1 cellular context compared by ENCODE assay signal in genomic region chr1:16145988-16146887, GRCh38.
TF ChIP-seq lines count a peak whose summit lies in the region.

No MANE protein-coding gene starts in this region.

TF ChIP-seq in K562, 482 proteins besides CTCF, POLR2A, EP300 and RAD21 (continued from another document and continues in another):
- peak; percentile 42; the same call in 1 of the 2 replicates for TF ChIP-seq ZBTB40 (IDR thresholded peaks at IDR 0.05)
- no peak for TF ChIP-seq ZBTB40 (CRISPR knock-in tag; IDR thresholded peaks at IDR 0.05)
- TF ChIP-seq LEF1 (IDR thresholded peaks at IDR 0.05) = peak; percentile 83
- no peak; the same call in 1 of the 2 replicates for TF ChIP-seq HLTF (IDR thresholded peaks at IDR 0.05)
- TF ChIP-seq CREB1 (IDR thresholded peaks at IDR 0.05) = no peak
- TF ChIP-seq CREB1 (CRISPR knock-in tag; IDR thresholded peaks at IDR 0.05) = no peak; the same call in 1 of the 2 replicates
- TF ChIP-seq ZNF639 (CRISPR knock-in tag; conservative IDR thresholded peaks at IDR 0.05 in 1 of 2, IDR thresholded peaks at IDR 0.05 in 1 of 2) = no peak
- TF ChIP-seq CXXC5 (CRISPR knock-in tag; IDR thresholded peaks at IDR 0.05) = peak; percentile 57; the same call in 1 of the 2 replicates
- peak; percentile 80; the same call in 1 of the 2 replicates for TF ChIP-seq RNF2 (IDR thresholded peaks at IDR 0.05)
- 0 out of 2 replicates have a peak, but pooled peaks have one; percentile 2 for TF ChIP-seq SREBF1 (IDR thresholded peaks at IDR 0.05; ENCODE audit: borderline replicate concordance, low read depth, low read length)
- no peak for TF ChIP-seq WHSC1 (IDR thresholded peaks at IDR 0.05; ENCODE audit: low read length)
- no peak for TF ChIP-seq HMG20B (CRISPR knock-in tag; IDR thresholded peaks at IDR 0.05)
- TF ChIP-seq DPF2 (IDR thresholded peaks at IDR 0.05) = peak; percentile 94
- peak; percentile 89 for TF ChIP-seq KLF16 (IDR thresholded peaks at IDR 0.05)
- TF ChIP-seq ATF4 (CRISPR knock-in tag; IDR thresholded peaks at IDR 0.05) = no peak
- no peak for TF ChIP-seq ZNF699 (CRISPR knock-in tag; IDR thresholded peaks at IDR 0.05; ENCODE audit: insufficient replicate concordance)
- TF ChIP-seq, protein P1, sequence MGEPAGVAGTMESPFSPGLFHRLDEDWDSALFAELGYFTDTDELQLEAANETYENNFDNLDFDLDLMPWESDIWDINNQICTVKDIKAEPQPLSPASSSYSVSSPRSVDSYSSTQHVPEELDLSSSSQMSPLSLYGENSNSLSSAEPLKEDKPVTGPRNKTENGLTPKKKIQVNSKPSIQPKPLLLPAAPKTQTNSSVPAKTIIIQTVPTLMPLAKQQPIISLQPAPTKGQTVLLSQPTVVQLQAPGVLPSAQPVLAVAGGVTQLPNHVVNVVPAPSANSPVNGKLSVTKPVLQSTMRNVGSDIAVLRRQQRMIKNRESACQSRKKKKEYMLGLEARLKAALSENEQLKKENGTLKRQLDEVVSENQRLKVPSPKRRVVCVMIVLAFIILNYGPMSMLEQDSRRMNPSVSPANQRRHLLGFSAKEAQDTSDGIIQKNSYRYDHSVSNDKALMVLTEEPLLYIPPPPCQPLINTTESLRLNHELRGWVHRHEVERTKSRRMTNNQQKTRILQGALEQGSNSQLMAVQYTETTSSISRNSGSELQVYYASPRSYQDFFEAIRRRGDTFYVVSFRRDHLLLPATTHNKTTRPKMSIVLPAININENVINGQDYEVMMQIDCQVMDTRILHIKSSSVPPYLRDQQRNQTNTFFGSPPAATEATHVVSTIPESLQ (CRISPR knock-in tag; IDR thresholded peaks at IDR 0.05) = no peak
- peak; percentile 54 for TF ChIP-seq SAP30 (IDR thresholded peaks at IDR 0.05; ENCODE audit: borderline replicate concordance, insufficient read depth, low read depth, low read length, poor library complexity, severe bottlenecking)
- no peak for TF ChIP-seq ZNF212 (CRISPR knock-in tag; IDR thresholded peaks at IDR 0.05)
- 0 out of 2 replicates have a peak, but pooled peaks have one; percentile 4 for TF ChIP-seq ETV1 (tag; conservative IDR thresholded peaks at IDR 0.05; ENCODE audit: low read depth)
- TF ChIP-seq CBFB (CRISPR knock-in tag; IDR thresholded peaks at IDR 0.05) = peak; percentile 64
- TF ChIP-seq, protein P2, sequence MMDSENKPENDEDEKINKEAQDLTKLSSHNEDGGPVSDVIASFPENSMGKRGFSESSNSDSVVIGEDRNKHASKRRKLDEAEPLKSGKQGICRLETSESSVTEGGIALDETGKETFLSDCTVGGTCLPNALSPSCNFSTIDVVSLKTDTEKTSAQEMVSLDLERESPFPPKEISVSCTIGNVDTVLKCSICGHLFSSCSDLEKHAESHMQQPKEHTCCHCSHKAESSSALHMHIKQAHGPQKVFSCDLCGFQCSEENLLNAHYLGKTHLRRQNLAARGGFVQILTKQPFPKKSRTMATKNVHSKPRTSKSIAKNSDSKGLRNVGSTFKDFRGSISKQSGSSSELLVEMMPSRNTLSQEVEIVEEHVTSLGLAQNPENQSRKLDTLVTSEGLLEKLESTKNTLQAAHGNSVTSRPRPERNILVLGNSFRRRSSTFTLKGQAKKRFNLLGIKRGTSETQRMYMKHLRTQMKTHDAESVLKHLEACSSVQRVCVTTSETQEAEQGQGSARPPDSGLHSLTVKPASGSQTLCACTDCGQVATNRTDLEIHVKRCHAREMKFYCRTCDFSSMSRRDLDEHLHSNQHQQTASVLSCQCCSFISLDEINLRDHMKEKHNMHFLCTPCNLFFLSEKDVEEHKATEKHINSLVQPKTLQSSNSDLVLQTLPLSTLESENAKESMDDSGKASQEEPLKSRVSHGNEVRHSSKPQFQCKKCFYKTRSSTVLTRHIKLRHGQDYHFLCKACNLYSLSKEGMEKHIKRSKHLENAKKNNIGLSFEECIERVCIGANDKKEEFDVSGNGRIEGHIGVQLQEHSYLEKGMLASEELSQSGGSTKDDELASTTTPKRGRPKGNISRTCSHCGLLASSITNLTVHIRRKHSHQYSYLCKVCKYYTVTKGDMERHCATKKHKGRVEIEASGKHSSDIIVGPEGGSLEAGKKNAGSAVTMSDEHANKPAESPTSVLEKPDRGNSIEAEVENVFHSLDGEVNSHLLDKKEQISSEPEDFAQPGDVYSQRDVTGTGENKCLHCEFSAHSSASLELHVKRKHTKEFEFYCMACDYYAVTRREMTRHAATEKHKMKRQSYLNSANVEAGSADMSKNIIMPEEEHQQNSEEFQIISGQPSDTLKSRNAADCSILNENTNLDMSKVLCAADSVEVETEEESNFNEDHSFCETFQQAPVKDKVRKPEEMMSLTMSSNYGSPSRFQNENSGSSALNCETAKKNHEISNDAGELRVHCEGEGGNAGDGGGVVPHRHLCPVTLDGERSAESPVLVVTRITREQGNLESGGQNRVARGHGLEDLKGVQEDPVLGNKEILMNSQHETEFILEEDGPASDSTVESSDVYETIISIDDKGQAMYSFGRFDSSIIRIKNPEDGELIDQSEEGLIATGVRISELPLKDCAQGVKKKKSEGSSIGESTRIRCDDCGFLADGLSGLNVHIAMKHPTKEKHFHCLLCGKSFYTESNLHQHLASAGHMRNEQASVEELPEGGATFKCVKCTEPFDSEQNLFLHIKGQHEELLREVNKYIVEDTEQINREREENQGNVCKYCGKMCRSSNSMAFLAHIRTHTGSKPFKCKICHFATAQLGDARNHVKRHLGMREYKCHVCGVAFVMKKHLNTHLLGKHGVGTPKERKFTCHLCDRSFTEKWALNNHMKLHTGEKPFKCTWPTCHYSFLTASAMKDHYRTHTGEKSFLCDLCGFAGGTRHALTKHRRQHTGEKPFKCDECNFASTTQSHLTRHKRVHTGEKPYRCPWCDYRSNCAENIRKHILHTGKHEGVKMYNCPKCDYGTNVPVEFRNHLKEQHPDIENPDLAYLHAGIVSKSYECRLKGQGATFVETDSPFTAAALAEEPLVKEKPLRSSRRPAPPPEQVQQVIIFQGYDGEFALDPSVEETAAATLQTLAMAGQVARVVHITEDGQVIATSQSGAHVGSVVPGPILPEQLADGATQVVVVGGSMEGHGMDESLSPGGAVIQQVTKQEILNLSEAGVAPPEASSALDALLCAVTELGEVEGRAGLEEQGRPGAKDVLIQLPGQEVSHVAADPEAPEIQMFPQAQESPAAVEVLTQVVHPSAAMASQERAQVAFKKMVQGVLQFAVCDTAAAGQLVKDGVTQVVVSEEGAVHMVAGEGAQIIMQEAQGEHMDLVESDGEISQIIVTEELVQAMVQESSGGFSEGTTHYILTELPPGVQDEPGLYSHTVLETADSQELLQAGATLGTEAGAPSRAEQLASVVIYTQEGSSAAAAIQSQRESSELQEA (IDR thresholded peaks at IDR 0.05; ENCODE audit: low read depth) = no peak
- TF ChIP-seq ZNF124 (CRISPR knock-in tag; IDR thresholded peaks at IDR 0.05) = no peak
- TF ChIP-seq KLF1 (tag; IDR thresholded peaks at IDR 0.05) = no peak
- no peak for TF ChIP-seq SIX5 (IDR thresholded peaks at IDR 0.05; ENCODE audit: borderline replicate concordance in 1 of 2, insufficient read depth in 1 of 2, low read depth in 1 of 2, low read length in 2 of 2)
- TF ChIP-seq, protein P3, sequence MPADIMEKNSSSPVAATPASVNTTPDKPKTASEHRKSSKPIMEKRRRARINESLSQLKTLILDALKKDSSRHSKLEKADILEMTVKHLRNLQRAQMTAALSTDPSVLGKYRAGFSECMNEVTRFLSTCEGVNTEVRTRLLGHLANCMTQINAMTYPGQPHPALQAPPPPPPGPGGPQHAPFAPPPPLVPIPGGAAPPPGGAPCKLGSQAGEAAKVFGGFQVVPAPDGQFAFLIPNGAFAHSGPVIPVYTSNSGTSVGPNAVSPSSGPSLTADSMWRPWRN (IDR thresholded peaks at IDR 0.05; ENCODE audit: low read depth) = no peak
- TF ChIP-seq DDX20 (tag; IDR thresholded peaks at IDR 0.05; ENCODE audit: low read depth) = no peak
- TF ChIP-seq HNRNPLL (IDR thresholded peaks at IDR 0.05; ENCODE audit: low read depth, low read length, poor library complexity, severe bottlenecking) = peak; percentile 13
- TF ChIP-seq SRSF9 (IDR thresholded peaks at IDR 0.05; ENCODE audit: borderline replicate concordance, low read depth, low read length) = no peak
- TF ChIP-seq, protein P4, sequence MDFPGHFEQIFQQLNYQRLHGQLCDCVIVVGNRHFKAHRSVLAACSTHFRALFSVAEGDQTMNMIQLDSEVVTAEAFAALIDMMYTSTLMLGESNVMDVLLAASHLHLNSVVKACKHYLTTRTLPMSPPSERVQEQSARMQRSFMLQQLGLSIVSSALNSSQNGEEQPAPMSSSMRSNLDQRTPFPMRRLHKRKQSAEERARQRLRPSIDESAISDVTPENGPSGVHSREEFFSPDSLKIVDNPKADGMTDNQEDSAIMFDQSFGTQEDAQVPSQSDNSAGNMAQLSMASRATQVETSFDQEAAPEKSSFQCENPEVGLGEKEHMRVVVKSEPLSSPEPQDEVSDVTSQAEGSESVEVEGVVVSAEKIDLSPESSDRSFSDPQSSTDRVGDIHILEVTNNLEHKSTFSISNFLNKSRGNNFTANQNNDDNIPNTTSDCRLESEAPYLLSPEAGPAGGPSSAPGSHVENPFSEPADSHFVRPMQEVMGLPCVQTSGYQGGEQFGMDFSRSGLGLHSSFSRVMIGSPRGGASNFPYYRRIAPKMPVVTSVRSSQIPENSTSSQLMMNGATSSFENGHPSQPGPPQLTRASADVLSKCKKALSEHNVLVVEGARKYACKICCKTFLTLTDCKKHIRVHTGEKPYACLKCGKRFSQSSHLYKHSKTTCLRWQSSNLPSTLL (IDR thresholded peaks at IDR 0.05) = no peak
- TF ChIP-seq, protein P5, sequence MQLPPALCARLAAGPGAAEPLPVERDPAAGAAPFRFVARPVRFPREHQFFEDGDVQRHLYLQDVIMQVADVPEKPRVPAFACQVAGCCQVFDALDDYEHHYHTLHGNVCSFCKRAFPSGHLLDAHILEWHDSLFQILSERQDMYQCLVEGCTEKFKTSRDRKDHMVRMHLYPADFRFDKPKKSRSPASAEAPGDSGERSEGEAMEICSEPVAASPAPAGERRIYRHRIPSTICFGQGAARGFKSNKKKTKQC (CRISPR knock-in tag; IDR thresholded peaks at IDR 0.05) = no peak
- peak; percentile 89 for TF ChIP-seq HDAC3 (IDR thresholded peaks at IDR 0.05; ENCODE audit: borderline replicate concordance, partially characterized antibody)
- TF ChIP-seq HDAC2 (IDR thresholded peaks at IDR 0.05) = no peak; the same call in 1 of the 2 replicates
